In genomic region chr21:34822957-34823356, GRCh38 we compare ENCODE assay signal across 17 cellular contexts.
DNase-seq lines count a peak whose midpoint lies in the region; ATAC-seq and TF ChIP-seq lines count a peak whose summit lies in the region.
"Had no signal": no experiment of that assay in that cellular context is flagged by ENCODE, and none has a peak within 500 bp of the region (broad histone marks: within the 10 kb centered on the region; RNA-seq: fewer than 3 reads in every experiment).

No MANE protein-coding gene starts in this region.

- TF ChIP-seq POLR2A in gastroesophageal sphincter (IDR thresholded peaks at IDR 0.05) = no peak

- H3K36me3 ChIP-seq in right atrium auricular region = peaks cover 3% of the 10 kb centered on the region
- peaks cover 0 to 100% (median 0%) of the 10 kb centered on the region in 9 donors for H3K36me3 ChIP-seq in heart right ventricle
- peaks cover 0 to 92% of the 10 kb centered on the region in 2 donors for H3K36me3 ChIP-seq in left lung
- no peaks in the 10 kb centered on the region for H3K36me3 ChIP-seq in gastroesophageal sphincter

- no peak overlapping the region for H3K27ac Mint-ChIP-seq in Calu3 (ENCODE audit: unreplicated experiment)
- H3K27ac Mint-ChIP-seq: activated naive CD8-positive, alpha-beta T cell treated with anti-CD3 and anti-CD28 coated beads, Interleukin-2, amount 50 U/mL, for 24 hours had no signal

- DNase-seq in right atrium auricular region (ENCODE audit: low spot score) (peak; percentile 38), heart right ventricle (no peak), fibroblast of villous mesenchyme (ENCODE audit: low read depth) (peak; percentile 77), left lung (no peak), T-helper 1 cell (no peak), Calu3 (no peak)
- DNase-seq: activated CD4-positive, alpha-beta T cell treated with anti-CD3 and anti-CD28 coated beads for 4 hours; activated naive CD8-positive, alpha-beta T cell treated with anti-CD3 and anti-CD28 coated beads, Interleukin-2, amount 50 U/mL, for 24 hours; activated T-cell treated with anti-CD3 and anti-CD28 coated beads for 4 hours; left cardiac atrium; MM.1S; natural killer cell; psoas muscle; Right ventricle myocardium superior had no signal

- H3K4me3 Mint-ChIP-seq in Calu3 (ENCODE audit: low read depth, unreplicated experiment) = no peak overlapping the region
- H3K4me3 Mint-ChIP-seq: activated naive CD8-positive, alpha-beta T cell treated with anti-CD3 and anti-CD28 coated beads, Interleukin-2, amount 50 U/mL, for 24 hours; natural killer cell had no signal

- WGBS in heart right ventricle, 2 donors = 85 to 89% methylated on average over 7 of the region's 7 CpGs
- WGBS in gastroesophageal sphincter (ENCODE audit: low coverage in 1 of 2), 2 donors = 90 to 95% methylated on average over 7 of the region's 7 CpGs

- H3K4me1 Mint-ChIP-seq in Calu3 (ENCODE audit: low read depth, unreplicated experiment) = peaks cover 8% of the 10 kb centered on the region

- H3K27me3 Mint-ChIP-seq in Calu3 (ENCODE audit: unreplicated experiment) = no peaks in the 10 kb centered on the region
- H3K27me3 Mint-ChIP-seq: activated naive CD8-positive, alpha-beta T cell treated with anti-CD3 and anti-CD28 coated beads, Interleukin-2, amount 50 U/mL, for 24 hours had no signal

- TF ChIP-seq EP300 in gastroesophageal sphincter (IDR thresholded peaks at IDR 0.05) = no peak

- peaks cover 0 to 4% of the 10 kb centered on the region in 2 donors for H3K4me1 ChIP-seq in right atrium auricular region
- peaks cover 0 to 44% (median 0%) of the 10 kb centered on the region in 9 donors for H3K4me1 ChIP-seq in heart right ventricle
- peaks cover 2 to 57% of the 10 kb centered on the region in 2 donors for H3K4me1 ChIP-seq in left lung
- no peaks in the 10 kb centered on the region for H3K4me1 ChIP-seq in gastroesophageal sphincter

- CTCF ChIA-PET in Calu3 (lab: Charles Lee) = no interaction called here

- TF ChIP-seq CTCF in right atrium auricular region (IDR thresholded peaks at IDR 0.05) (no peak), heart right ventricle (IDR thresholded peaks at IDR 0.05) (no peak), VCaP (conservative IDR thresholded peaks at IDR 0.05) (no peak), fibroblast of villous mesenchyme (IDR thresholded peaks at IDR 0.05; ENCODE audit: insufficient read depth, low read depth, low read length) (no peak), left lung (IDR thresholded peaks at IDR 0.05) (no peak), gastroesophageal sphincter (IDR thresholded peaks at IDR 0.05) (no peak), Calu3 (IDR thresholded peaks at IDR 0.05; ENCODE audit: unreplicated experiment) (no peak)

- intact Hi-C loops in heart right ventricle (cut with DNase I) (no loop called here), left lung (cut with DNase I) (no loop called here), Calu3 (cut with micrococcal nuclease; ENCODE audit: unreplicated experiment) (no loop called here)

- H3K9me3 Mint-ChIP-seq in Calu3 (ENCODE audit: low read depth, unreplicated experiment) = no peaks in the 10 kb centered on the region
- H3K9me3 Mint-ChIP-seq: natural killer cell had no signal

- H3K27ac ChIP-seq in right atrium auricular region (no peak overlapping the region), heart right ventricle (no peak overlapping the region), VCaP (peak overlapping the region; percentile 37), left lung (no peak overlapping the region), gastroesophageal sphincter (no peak overlapping the region)
- H3K27ac ChIP-seq: psoas muscle, suprapubic skin had no signal

- BruUV-seq in Calu3 (replicated peaks; lab: Mats Ljungman, UMichigan) = no TSS peak

- H3K27me3 ChIP-seq in right atrium auricular region (no peaks in the 10 kb centered on the region), heart right ventricle (peaks cover 0 to 8% (median 0%) of the 10 kb centered on the region in 7 donors), left lung (no peaks in the 10 kb centered on the region), gastroesophageal sphincter (peaks cover 25% of the 10 kb centered on the region)
- H3K27me3 ChIP-seq: suprapubic skin had no signal

- H3K9me3 ChIP-seq in right atrium auricular region (no peaks in the 10 kb centered on the region), heart right ventricle (peaks cover 0 to 19% (median 0%) of the 10 kb centered on the region in 11 donors), left lung (no peaks in the 10 kb centered on the region), gastroesophageal sphincter (peaks cover 0 to 4% (median 0%) of the 10 kb centered on the region in 3 donors)
- H3K9me3 ChIP-seq: psoas muscle, suprapubic skin had no signal

- H3K36me3 Mint-ChIP-seq in Calu3 (ENCODE audit: insufficient read depth, unreplicated experiment) = peaks cover 52% of the 10 kb centered on the region

- ATAC-seq in heart right ventricle = no peak
- ATAC-seq in left lung = no peak
- ATAC-seq in gastroesophageal sphincter = no peak
- ATAC-seq: activated naive CD8-positive, alpha-beta T cell treated with anti-CD3 and anti-CD28 coated beads, Interleukin-2, amount 50 U/mL, for 24 hours; left cardiac atrium had no signal

- H3K4me3 ChIP-seq in right atrium auricular region = no peak overlapping the region
- no peak overlapping the region for H3K4me3 ChIP-seq in heart right ventricle
- H3K4me3 ChIP-seq in fibroblast of villous mesenchyme (ENCODE audit: low read depth, low read length) = no peak overlapping the region
- H3K4me3 ChIP-seq in left lung = no peak overlapping the region
- no peak overlapping the region for H3K4me3 ChIP-seq in gastroesophageal sphincter
- H3K4me3 ChIP-seq: psoas muscle, suprapubic skin had no signal

Comparison
In these comparisons a context has a peak if more than half of its experiments do, and no peak if none do; other contexts are left out.
1. DNase-seq: peak in right atrium auricular region (single experiment) and fibroblast of villous mesenchyme (single experiment); none in heart right ventricle (0 of 2), left lung (0 of 2), T-helper 1 cell (0 of 5) and Calu3 (single experiment).